Comparison of ENCODE assay signal across 8 cellular contexts in genomic region chr6:26223213-26223612, GRCh38.
DNase-seq lines count a peak whose midpoint lies in the region; ATAC-seq, FAIRE-seq and TF ChIP-seq lines count a peak whose summit lies in the region.

No MANE protein-coding gene starts in this region.

- peak overlapping the region; percentile 93 to 95 for H3K27ac ChIP-seq in A549
- H3K27ac ChIP-seq in OCI-LY3 (ENCODE audit: low read length), result no peak overlapping the region
- peak overlapping the region; percentile 93 for H3K27ac ChIP-seq in fibroblast of lung (ENCODE audit: insufficient read depth, low read length)

- H3K4me3 Mint-ChIP-seq in stimulated activated memory B cell treated with anti-CD40 and anti-IgM and Interleukin-4, amounts not matched to agents 10 μg/mL and 1 μg/mL and 100 μg/mL, for 72 hours, result no peak overlapping the region
- no peak overlapping the region for H3K4me3 Mint-ChIP-seq in glutamatergic neuron (ENCODE audit: unreplicated experiment)

- H3K4me1 ChIP-seq in A549 (peaks cover 8% of the 10 kb centered on the region; the same call in 2 of the 3 replicates), OCI-LY3 (ENCODE audit: low read length) (no peaks in the 10 kb centered on the region), fibroblast of lung (ENCODE audit: control insufficient read depth, extremely low read depth, insufficient read depth, low read length) (no peaks in the 10 kb centered on the region)

- H3K27me3 Mint-ChIP-seq in stimulated activated memory B cell treated with anti-CD40 and anti-IgM and Interleukin-4, amounts not matched to agents 10 μg/mL and 1 μg/mL and 100 μg/mL, for 72 hours, result no peaks in the 10 kb centered on the region
- no peaks in the 10 kb centered on the region for H3K27me3 Mint-ChIP-seq in glutamatergic neuron (ENCODE audit: unreplicated experiment)

- H2AFZ ChIP-seq in OCI-LY3 (ENCODE audit: low read depth, low read length) (peak overlapping the region; percentile 64; the same call in 1 of the 2 replicates), fibroblast of lung (ENCODE audit: low read length) (peak overlapping the region; percentile 69)

- POLR2A ChIA-PET in A549 (lab: Yijun Ruan, JAX), result interaction anchor here (0.6 to 3.1 kb wide), 12 partner anchors 11 to 909 kb away, joined by 3 to 35 read pairs (median 9); a partner anchor contains a TSS

- WGBS in A549 (ENCODE audit: missing lambda C conversion rate), result under 1% methylated on average over 7 of the region's 7 CpGs

- H3K36me3 ChIP-seq in OCI-LY3 (replicated peaks; ENCODE audit: low read depth, low read length), result no peaks in the 10 kb centered on the region
- H3K36me3 ChIP-seq in fibroblast of lung (ENCODE audit: control insufficient read depth, insufficient read depth, low read length), result no peaks in the 10 kb centered on the region

- peak overlapping the region; percentile 60 for H3K4me3 ChIP-seq in A549
- H3K4me3 ChIP-seq in OCI-LY3 (ENCODE audit: low read length), result peak overlapping the region; percentile 73
- peak overlapping the region; percentile 63 to 87 (median 69) for H3K4me3 ChIP-seq in fibroblast of lung (replicated peaks in 1 of 4; ENCODE audit: control extremely low read depth in 1 of 4, insufficient read depth in 1 of 4, low read depth in 3 of 4, low read length in 4 of 4)

- no peak for TF ChIP-seq EP300 in A549 (IDR thresholded peaks at IDR 0.05)

- TF ChIP-seq RAD21 in A549 (conservative IDR thresholded peaks at IDR 0.05 in 1 of 2, IDR thresholded peaks at IDR 0.05 in 1 of 2), result no peak

- TF ChIP-seq POLR2A in A549 (IDR thresholded peaks at IDR 0.05; ENCODE audit: low read length), result no peak

- H3K9me3 Mint-ChIP-seq in stimulated activated memory B cell treated with anti-CD40 and anti-IgM and Interleukin-4, amounts not matched to agents 10 μg/mL and 1 μg/mL and 100 μg/mL, for 72 hours, result no peaks in the 10 kb centered on the region
- peaks cover 1% of the 10 kb centered on the region for H3K9me3 Mint-ChIP-seq in glutamatergic neuron (ENCODE audit: unreplicated experiment)

- H3K79me2 ChIP-seq in OCI-LY3 (ENCODE audit: low read length) (no peaks in the 10 kb centered on the region), fibroblast of lung (ENCODE audit: control insufficient read depth, insufficient read depth, low read length) (no peaks in the 10 kb centered on the region)

- no peaks in the 10 kb centered on the region; the same call in 2 of the 3 replicates for H3K9me3 ChIP-seq in A549
- H3K9me3 ChIP-seq in OCI-LY3 (ENCODE audit: insufficient read depth, low read length), result 0 out of 2 replicates have a peak, but pooled peaks cover 6% of the 10 kb centered on the region
- no peaks in the 10 kb centered on the region for H3K9me3 ChIP-seq in fibroblast of lung (ENCODE audit: control insufficient read depth, insufficient read depth, low read depth, low read length)

- DNase-seq in A549 (ENCODE audit: low read depth in 1 of 2, low spot score in 1 of 2) (peak in 1 of 2 experiments; percentile 36), fibroblast of lung (ENCODE audit: low read depth in 2 of 2) (peak; percentile 30 to 57), glutamatergic neuron (no peak)

- peak; percentile 80 to 81; a peak in 5 of 6 replicates for ATAC-seq in A549
- ATAC-seq in GM18909 (IDR thresholded peaks at IDR 0.05; ENCODE audit: poor library complexity, unreplicated experiment), result peak; percentile 19
- ATAC-seq in stimulated activated memory B cell treated with anti-CD40 and anti-IgM and Interleukin-4, amounts not matched to agents 10 μg/mL and 1 μg/mL and 100 μg/mL, for 72 hours, result peak; percentile 60
- no peak for ATAC-seq in HG02642 (IDR thresholded peaks at IDR 0.05; ENCODE audit: poor library complexity, unreplicated experiment)
- ATAC-seq in HG03469 (IDR thresholded peaks at IDR 0.05; ENCODE audit: unreplicated experiment), result no peak

- H3K27me3 ChIP-seq in OCI-LY3 (ENCODE audit: low read depth, low read length), result no peaks in the 10 kb centered on the region
- H3K27me3 ChIP-seq in fibroblast of lung (ENCODE audit: control insufficient read depth, insufficient read depth, low read length), result no peaks in the 10 kb centered on the region

- H3K36me3 Mint-ChIP-seq in stimulated activated memory B cell treated with anti-CD40 and anti-IgM and Interleukin-4, amounts not matched to agents 10 μg/mL and 1 μg/mL and 100 μg/mL, for 72 hours, result no peaks in the 10 kb centered on the region
- H3K36me3 Mint-ChIP-seq in glutamatergic neuron (ENCODE audit: unreplicated experiment), result no peaks in the 10 kb centered on the region

- FAIRE-seq in A549 (lab: Jason Lieb, UNC), result no peak

- CTCF ChIA-PET in A549 (lab: Yijun Ruan, JAX), result no interaction called here

- H3K4me2 ChIP-seq in A549 (peak overlapping the region; percentile 88), OCI-LY3 (ENCODE audit: low read length) (peak overlapping the region; percentile 62), fibroblast of lung (ENCODE audit: extremely low read depth, insufficient read depth, low read length) (peak overlapping the region; percentile 92)

- H4K20me1 ChIP-seq in OCI-LY3 (ENCODE audit: insufficient read depth, low read length) (no peaks in the 10 kb centered on the region), fibroblast of lung (ENCODE audit: control insufficient read depth, extremely low read depth, insufficient read depth, low read length) (no peaks in the 10 kb centered on the region)

- H3K4me1 Mint-ChIP-seq in stimulated activated memory B cell treated with anti-CD40 and anti-IgM and Interleukin-4, amounts not matched to agents 10 μg/mL and 1 μg/mL and 100 μg/mL, for 72 hours, result peaks cover 15% of the 10 kb centered on the region
- peaks cover 3% of the 10 kb centered on the region for H3K4me1 Mint-ChIP-seq in glutamatergic neuron (ENCODE audit: low read depth, unreplicated experiment)

- no peak for TF ChIP-seq CTCF in A549 (IDR thresholded peaks at IDR 0.05)
- no peak for TF ChIP-seq CTCF in OCI-LY3 (IDR thresholded peaks at IDR 0.05; ENCODE audit: low read depth, low read length)
- no peak for TF ChIP-seq CTCF in fibroblast of lung (conservative IDR thresholded peaks at IDR 0.05 in 1 of 2, IDR thresholded peaks at IDR 0.05 in 1 of 2; ENCODE audit: low read depth in 1 of 2, low read length in 2 of 2)
- TF ChIP-seq CTCF in glutamatergic neuron (IDR thresholded peaks at IDR 0.05; ENCODE audit: partially characterized antibody, unreplicated experiment), result no peak

- H3K9ac ChIP-seq in OCI-LY3 (ENCODE audit: low read length) (peak overlapping the region; percentile 42; the same call in 1 of the 2 replicates), fibroblast of lung (ENCODE audit: insufficient read depth, low read length) (no peak overlapping the region)

- H3K27ac Mint-ChIP-seq in stimulated activated memory B cell treated with anti-CD40 and anti-IgM and Interleukin-4, amounts not matched to agents 10 μg/mL and 1 μg/mL and 100 μg/mL, for 72 hours, result no peak overlapping the region
- no peak overlapping the region for H3K27ac Mint-ChIP-seq in glutamatergic neuron (ENCODE audit: unreplicated experiment)

TF ChIP-seq in A549, 52 proteins besides CTCF, POLR2A, EP300 and RAD21 (continues in another document):
- TF ChIP-seq PBX3 (IDR thresholded peaks at IDR 0.05), result no peak
- no peak for TF ChIP-seq ZFP36 (IDR thresholded peaks at IDR 0.05; ENCODE audit: borderline replicate concordance, partially characterized antibody)
- no peak for TF ChIP-seq ELK1 (IDR thresholded peaks at IDR 0.05; ENCODE audit: low read depth, low read length)
- no peak for TF ChIP-seq CBX8 (IDR thresholded peaks at IDR 0.05)
- TF ChIP-seq RCOR1 (IDR thresholded peaks at IDR 0.05; ENCODE audit: low read depth, low read length), result no peak
- no peak for TF ChIP-seq RNF2 (IDR thresholded peaks at IDR 0.05; ENCODE audit: borderline replicate concordance, low read depth)
- TF ChIP-seq ATOH8 (CRISPR knock-in tag; IDR thresholded peaks at IDR 0.05; ENCODE audit: low read depth), result no peak
- TF ChIP-seq MAZ (IDR thresholded peaks at IDR 0.05; ENCODE audit: borderline replicate concordance, low read depth, low read length), result no peak
- no peak for TF ChIP-seq CHD4 (IDR thresholded peaks at IDR 0.05; ENCODE audit: borderline replicate concordance)

Comparison
In these comparisons a context has a peak if more than half of its experiments do, and no peak if none do; other contexts are left out.
1. ATAC-seq: peak in A549 (2 of 2), GM18909 (single experiment) and stimulated activated memory B cell treated with anti-CD40 and anti-IgM and Interleukin-4, amounts not matched to agents 10 μg/mL and 1 μg/mL and 100 μg/mL, for 72 hours (single experiment); none in HG02642 (single experiment) and HG03469 (single experiment).
2. Peak in every context shown above with its lines, with median percentiles within 50 percentile points of each other: H3K4me2 ChIP-seq and H3K4me3 ChIP-seq.